8 cellular contexts compared by ENCODE assay signal in genomic region chr15:84915011-84915958, GRCh38. TPM values are rescaled to one million over a fixed set of nuclear protein-coding genes. Genes with fewer than 3 reads are reported as not detected.
DNase-seq lines count a peak whose midpoint lies in the region; ATAC-seq and TF ChIP-seq lines count a peak whose summit lies in the region.

No MANE protein-coding gene starts in this region.

- H3K9me3 ChIP-seq in mammary epithelial cell (replicated peaks; ENCODE audit: insufficient read depth, low read length) (no peaks in the 10 kb centered on the region), lung (ENCODE audit: control insufficient read depth in 2 of 2, insufficient read depth in 1 of 2, low read length in 1 of 2) (no peaks in the 10 kb centered on the region), stomach (no peaks in the 10 kb centered on the region)

- no TSS peak for BruUV-seq in mammary epithelial cell (replicated peaks; lab: Mats Ljungman, UMichigan)

- WGBS in mammary epithelial cell (ENCODE audit: low coverage, missing lambda C conversion rate) = 64% methylated on average over 8 of the region's 13 CpGs
- WGBS in lung, 2 donors = 57 to 58% methylated on average over 13 of the region's 13 CpGs
- 47 to 71% (median 62%) methylated on average over 13 of the region's 13 CpGs for WGBS in stomach, 5 donors

- no peaks in the 10 kb centered on the region for H3K27me3 ChIP-seq in mammary epithelial cell (ENCODE audit: insufficient read depth, low read length)
- no peaks in the 10 kb centered on the region for H3K27me3 ChIP-seq in lung (ENCODE audit: control insufficient read depth, insufficient read depth)
- no peaks in the 10 kb centered on the region for H3K27me3 ChIP-seq in stomach

- dilution Hi-C loops in mammary epithelial cell (cut with HindIII; ENCODE audit: low sequenced_read_pairs) = no loop called here

- DNase-seq in ELF-1 (ENCODE audit: low read depth, low spot score) = peak; percentile 97
- DNase-seq in HS-27A (ENCODE audit: low read depth) = peak; percentile 31
- peak; percentile 93 for DNase-seq in SK-N-DZ (ENCODE audit: low spot score)
- peak; percentile 92 for DNase-seq in mammary epithelial cell
- peak; percentile 57 for DNase-seq in lung (ENCODE audit: low spot score)
- DNase-seq in stomach = peak; percentile 30
- DNase-seq in NCI-H1105 treated with DMSO at 0.1 percent for 48 hours (lab: John Stamatoyannopoulos, UW) = no peak

- H3K4me1 ChIP-seq in mammary epithelial cell (ENCODE audit: insufficient read depth, low read length) (peaks cover 41% of the 10 kb centered on the region), lung (ENCODE audit: control insufficient read depth in 2 of 2, insufficient read depth in 2 of 2, low read length in 2 of 2) (peaks cover 4 to 25% of the 10 kb centered on the region in 2 donors), stomach (peaks cover 15 to 42% (median 39%) of the 10 kb centered on the region in 4 donors)

- ATAC-seq in GM21526 (IDR thresholded peaks at IDR 0.05; ENCODE audit: low FRiP score, unreplicated experiment) = peak; percentile 93
- no peak for ATAC-seq in lung (ENCODE audit: insufficient read depth, low FRiP score)

- no peak for TF ChIP-seq EP300 in stomach (IDR thresholded peaks at IDR 0.05)

- in situ Hi-C loops in mammary epithelial cell (cut with MboI; ENCODE audit: low sequenced_read_pairs in 2 of 2) = no loop called here

- TF ChIP-seq POLR2A in stomach (IDR thresholded peaks at IDR 0.05) = no peak

- no peak overlapping the region for H3K9ac ChIP-seq in mammary epithelial cell (ENCODE audit: insufficient read depth, low read length)

- H3K79me2 ChIP-seq in mammary epithelial cell (ENCODE audit: insufficient read depth, low read length) = no peaks in the 10 kb centered on the region

- H3K36me3 ChIP-seq in mammary epithelial cell (ENCODE audit: insufficient read depth, low read length) (no peaks in the 10 kb centered on the region), lung (ENCODE audit: control insufficient read depth in 2 of 2, insufficient read depth in 2 of 2, low read length in 2 of 2) (no peaks in the 10 kb centered on the region), stomach (no peaks in the 10 kb centered on the region)

- H3K4me3 ChIP-seq in mammary epithelial cell (replicated peaks in 1 of 3; ENCODE audit: insufficient read depth in 1 of 3, low read depth in 2 of 3, low read length in 3 of 3) (no peak overlapping the region), lung (no peak overlapping the region), stomach (no peak overlapping the region)

- peak overlapping the region; percentile 49 for H2AFZ ChIP-seq in mammary epithelial cell (ENCODE audit: low read depth, low read length)

- no peaks in the 10 kb centered on the region for H4K20me1 ChIP-seq in mammary epithelial cell (ENCODE audit: insufficient read depth, low read length)

- H3K27ac ChIP-seq in mammary epithelial cell (ENCODE audit: insufficient read depth, low read depth, low read length) (peak overlapping the region; percentile 25), lung (ENCODE audit: low read depth in 1 of 2, low read length in 1 of 2) (peak overlapping the region in 1 of 2 donors; percentile 87), stomach (peak overlapping the region in 4 of 5 donors; percentile 41 to 77 (median 47))

- intact Hi-C loops in mammary epithelial cell (cut with micrococcal nuclease) = no loop called here
- intact Hi-C loops in stomach (cut with DNase I; ENCODE audit: low total_unique reads) = no loop called here

- CTCF ChIA-PET in mammary epithelial cell (lab: Charles Lee; ENCODE audit: low non-redundant PET) = no interaction called here

- no peak for TF ChIP-seq CTCF in mammary epithelial cell (conservative IDR thresholded peaks at IDR 0.05 in 1 of 2, IDR thresholded peaks at IDR 0.05 in 1 of 2; ENCODE audit: extremely low read depth in 1 of 2, insufficient read depth in 1 of 2, low read depth in 1 of 2, low read length in 2 of 2)
- TF ChIP-seq CTCF in lung (IDR thresholded peaks at IDR 0.05; ENCODE audit: control extremely low read depth, extremely low read depth) = no peak
- no peak for TF ChIP-seq CTCF in stomach (IDR thresholded peaks at IDR 0.05)

- H3K4me2 ChIP-seq in mammary epithelial cell (ENCODE audit: insufficient read depth, low read depth, low read length) = peak overlapping the region; percentile 41

RNA-seq across cellular contexts. Expression of gene SLC28A1, which starts 30.8 kb away (rescaled TPM):
- not detected in 2 replicates for polyA plus RNA-seq in SK-N-DZ (2014; cell fraction: cytosol; rRNA removed)
- 0.30 TPM in 1 of 2 replicates, not detected in the other for polyA plus RNA-seq in SK-N-DZ (2014; cell fraction: nucleus; rRNA removed)
- total RNA-seq in mammary epithelial cell (under 1 TPM in 1 of 2 donors, not detected in 1; 0.17 TPM), lung (under 1 TPM in 1 of 2 donors, not detected in 1; 0.06 TPM), stomach (under 1 TPM in 1 of 5 donors, not detected in 4; 0.92 TPM)
- polyA plus RNA-seq in mammary epithelial cell (not detected), lung (not detected), stomach (not detected)
- not detected for polyA minus RNA-seq in mammary epithelial cell
